In the genomic region with DNA sequence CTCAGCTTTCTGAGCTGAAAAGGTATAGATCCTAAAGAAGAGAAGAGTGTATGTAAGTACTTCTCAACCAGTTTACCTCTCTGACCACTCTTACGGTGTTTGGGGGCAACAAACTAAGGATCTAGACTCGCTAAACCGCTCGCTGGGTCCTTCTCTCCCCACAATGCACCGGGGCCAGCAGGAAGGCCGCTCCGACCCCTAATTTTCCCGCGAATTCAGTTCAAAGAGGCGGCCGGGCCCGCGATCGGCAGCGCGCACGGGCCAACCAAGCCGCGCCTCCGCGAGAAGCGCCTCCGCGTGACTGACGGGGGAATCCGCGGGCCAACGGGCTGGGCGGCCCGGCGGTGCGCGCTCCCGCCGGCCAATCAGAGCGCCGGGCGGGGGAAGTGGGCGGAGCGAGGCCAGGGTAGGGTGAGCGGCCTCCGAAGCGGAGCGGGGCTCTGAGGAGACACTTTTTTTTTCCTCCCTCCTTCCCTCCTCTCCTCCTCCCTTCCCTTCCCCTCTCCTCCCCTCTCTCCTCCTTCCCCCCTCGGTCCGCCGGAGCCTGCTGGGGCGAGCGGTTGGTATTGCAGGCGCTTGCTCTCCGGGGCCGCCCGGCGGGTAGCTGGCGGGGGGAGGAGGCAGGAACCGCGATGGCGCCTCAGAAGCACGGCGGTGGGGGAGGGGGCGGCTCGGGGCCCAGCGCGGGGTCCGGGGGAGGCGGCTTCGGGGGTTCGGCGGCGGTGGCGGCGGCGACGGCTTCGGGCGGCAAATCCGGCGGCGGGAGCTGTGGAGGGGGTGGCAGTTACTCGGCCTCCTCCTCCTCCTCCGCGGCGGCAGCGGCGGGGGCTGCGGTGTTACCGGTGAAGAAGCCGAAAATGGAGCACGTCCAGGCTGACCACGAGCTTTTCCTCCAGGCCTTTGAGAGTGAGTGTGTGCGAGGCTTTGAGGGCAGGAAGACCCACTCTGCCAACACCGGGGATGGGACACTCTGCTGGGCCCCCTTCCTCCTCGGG, we compare ENCODE assay signal across 8 cellular contexts. TPM values are rescaled to one million over a fixed set of nuclear protein-coding genes. Genes with fewer than 3 reads are reported as not detected.
DNase-seq lines count a peak whose midpoint lies in the region; ATAC-seq and TF ChIP-seq lines count a peak whose summit lies in the region.
"Not testable (repeated sequence)": the region's sequence is repeated elsewhere in the genome, so short reads cannot be mapped to it uniquely, and the experiment has no call there.

A gene (plus strand): TSS at position 393 of the 995 bp plus-strand sequence. CDS start 240 bp downstream, at position 633.

- H3K27ac ChIP-seq in right lobe of liver, result peak within 1 kb of the TSS; percentile 59 to 77 (median 60)

- DNase-seq in CD1c-positive myeloid dendritic cell (ENCODE audit: extremely low spot score) (peak; percentile 80), NCI-H82 (lab: John Stamatoyannopoulos, UW) (peak; percentile 93), dermis microvascular lymphatic vessel endothelial cell (ENCODE audit: low read depth in 2 of 2) (peak; percentile 45 to 76), right lobe of liver (peak; percentile 85 to 93 (median 88))
- peak; percentile 75 to 78 for DNase-seq in activated CD4-positive, alpha-beta T cell treated with anti-CD3 and anti-CD28 coated beads, Interleukin-2, amount 50 U/mL, for 4 hours
- DNase-seq in stimulated activated CD4-positive, alpha-beta T cell treated with anti-CD3 and anti-CD28 coated beads, Interleukin-2, amount 100 ng/mL, for 48 hours, result peak; percentile 76 to 83

- not testable (repeated sequence) for H3K27me3 ChIP-seq in right lobe of liver

- not testable (repeated sequence) for H3K36me3 ChIP-seq in right lobe of liver

- not testable (repeated sequence) for H3K9me3 ChIP-seq in right lobe of liver

- peaks cover 0 to 11% (median 3%) of the 10 kb centered on the region in 4 donors for H3K4me1 ChIP-seq in right lobe of liver

- intact Hi-C loops in right lobe of liver (cut with DNase I), result not testable (repeated sequence)

- under 1% methylated on average over 40 of the region's 93 CpGs for WGBS in right lobe of liver (ENCODE audit: insufficient coverage, low coverage, low lambda C conversion rate, missing lambda C conversion rate)

- not testable (repeated sequence) for TF ChIP-seq CTCF in right lobe of liver (IDR thresholded peaks at IDR 0.05)

- H3K4me3 ChIP-seq in right lobe of liver, result peak within 1 kb of the TSS; percentile 54 to 76 (median 73)

- peak; percentile 98 for ATAC-seq in GM19452 (IDR thresholded peaks at IDR 0.05; ENCODE audit: unreplicated experiment)
- ATAC-seq in HG03565 (IDR thresholded peaks at IDR 0.05; ENCODE audit: unreplicated experiment), result peak; percentile 86
- peak; percentile 99 to 100 (median 100) for ATAC-seq in right lobe of liver

- not testable (repeated sequence) for TF ChIP-seq POLR2A in right lobe of liver (IDR thresholded peaks at IDR 0.05)

RNA-seq across cellular contexts. Expression of the gene that starts here (rescaled TPM):
- total RNA-seq in dermis microvascular lymphatic vessel endothelial cell, result 15.8 and 16.7 TPM in 2 replicates
- total RNA-seq in right lobe of liver, result 10 to 100 TPM in 4 of 6 experiments, 1 to 10 TPM in 2; 8.0 to 12.1 (median 10.6) TPM

Comparison
In these comparisons a context has a peak if more than half of its experiments do, and no peak if none do; other contexts are left out.
1. Peak in every context shown above with its lines: DNase-seq, ATAC-seq, H3K4me3 ChIP-seq and H3K27ac ChIP-seq.